In genomic region chr2:5690718-5691658, GRCh38 we compare ENCODE assay signal across 9 cellular contexts. TPM values are rescaled to one million over a fixed set of nuclear protein-coding genes. Genes with fewer than 3 reads are reported as not detected.
A peak's percentile ranks its signal among the peaks of the same experiment; 100 is the strongest.
DNase-seq lines count a peak whose midpoint lies in the region; ATAC-seq and TF ChIP-seq lines count a peak whose summit lies in the region.
"Had no signal": no experiment of that assay in that cellular context is flagged by ENCODE, and none has a peak within 500 bp of the region (broad histone marks: within the 10 kb centered on the region; RNA-seq: fewer than 3 reads in every experiment).

No MANE protein-coding gene starts in this region.

- POLR2A ChIA-PET in T-cell (lab: Charles Lee), result no interaction called here

- peaks cover 0 to 4% (median 0%) of the 10 kb centered on the region in 3 donors for H3K9me3 Mint-ChIP-seq in T-cell

- H3K27ac ChIP-seq in SJSA1 (no peak overlapping the region), heart right ventricle (peak overlapping the region in 1 of 10 donors; percentile 39)

- peak overlapping the region in 1 of 3 donors; percentile 71 for H3K4me3 Mint-ChIP-seq in T-cell

- DNase-seq in NCI-H1436 (lab: John Stamatoyannopoulos, UW) (peak; percentile 78), NCI-H1436 treated with DMSO at 0.1 percent for 48 hours (lab: John Stamatoyannopoulos, UW) (no peak), SJSA1 (ENCODE audit: low read depth in 1 of 2, low spot score in 2 of 2) (no peak), heart right ventricle (no peak), skeletal muscle cell (ENCODE audit: low read depth) (no peak), T-cell (no peak), left colon (no peak)

- WGBS in heart right ventricle, 2 donors, result 3% methylated on average over 62 to 67 of the region's 68 CpGs

- H3K36me3 ChIP-seq in SJSA1 (no peaks in the 10 kb centered on the region), heart right ventricle (no peaks in the 10 kb centered on the region)

- H3K36me3 Mint-ChIP-seq in T-cell, result no peaks in the 10 kb centered on the region

- peaks cover 38% of the 10 kb centered on the region for H3K27me3 ChIP-seq in SJSA1 (replicated peaks)
- H3K27me3 ChIP-seq in heart right ventricle, result peaks cover 13 to 87% (median 74%) of the 10 kb centered on the region in 7 donors

- ATAC-seq in heart right ventricle, result peak in 1 of 8 donors; percentile 12
- no peak for ATAC-seq in HG03196 (IDR thresholded peaks at IDR 0.05; ENCODE audit: unreplicated experiment)
- no peak for ATAC-seq in T-cell (replicated peaks in 1 of 4)
- no peak for ATAC-seq in left colon

- H3K27ac Mint-ChIP-seq in T-cell, result no peak overlapping the region

- no peak for TF ChIP-seq CTCF in heart right ventricle (IDR thresholded peaks at IDR 0.05)

- H3K4me3 ChIP-seq in SJSA1, result peak overlapping the region; percentile 15
- peak overlapping the region in 8 of 10 donors; percentile 11 to 50 (median 37) for H3K4me3 ChIP-seq in heart right ventricle
- peak overlapping the region; percentile 77 for H3K4me3 ChIP-seq in skeletal muscle cell (ENCODE audit: low read depth, low read length)

- CTCF ChIA-PET in T-cell (lab: Charles Lee), result interaction anchor here in 1 of 2 donors (0.6 kb wide), 1 partner anchor 1174 kb away, joined by 5 read pairs; no protein-coding TSS in a partner anchor

- peaks cover 44 to 48% of the 10 kb centered on the region in 2 donors for H3K27me3 Mint-ChIP-seq in T-cell

- H3K4me1 ChIP-seq in SJSA1 (replicated peaks) (peaks cover 3% of the 10 kb centered on the region; the same call in 1 of the 2 replicates), heart right ventricle (peaks cover 0 to 29% (median 19%) of the 10 kb centered on the region in 9 donors)

- H3K9me3 ChIP-seq in SJSA1 (replicated peaks), result 0 out of 2 replicates have a peak, but pooled peaks cover 3% of the 10 kb centered on the region
- H3K9me3 ChIP-seq in heart right ventricle, result no peaks in the 10 kb centered on the region

- peaks cover 11 to 19% (median 12%) of the 10 kb centered on the region in 3 donors for H3K4me1 Mint-ChIP-seq in T-cell

- intact Hi-C loops in heart right ventricle (cut with DNase I), result loop anchor here in 5 of 10 donors (5.0 to 10.0 kb wide), 2 partner anchors 224 to 226 kb away; no protein-coding TSS in a partner anchor
- intact Hi-C loops in left colon (cut with DNase I, micrococcal nuclease), result no loop called here

RNA-seq across cellular contexts. Expression of gene SOX11, which starts 1.2 kb away (rescaled TPM):
- 0.05 TPM in 1 of 2 replicates, not detected in the other for total RNA-seq in SJSA1 (2014; rRNA removed; shearing (Covaris generic))
- total RNA-seq in heart right ventricle (1 to 10 TPM in 7 of 10 donors, under 1 TPM in 3; 0.25 to 5.8 (median 1.4) TPM), T-cell (not detected), left colon (under 1 TPM in 1 of 2 donors, not detected in 1; 0.78 TPM)
- under 1 TPM; 0.33 to 0.66 TPM for polyA plus RNA-seq in heart right ventricle
- total RNA-seq: subcutaneous adipose tissue had no signal

Comparison
In these comparisons a context has a peak if more than half of its experiments do, and no peak if none do; other contexts are left out.
1. H3K4me3 ChIP-seq: peak in every context shown above with its lines; median percentile 77 in skeletal muscle cell; 37 in heart right ventricle; 15 in SJSA1.